15 cellular contexts compared by ENCODE assay signal in genomic region chr11:91299980-91300379, GRCh38.
A peak's percentile ranks its signal among the peaks of the same experiment; 100 is the strongest.
DNase-seq lines count a peak whose midpoint lies in the region; ATAC-seq, FAIRE-seq and TF ChIP-seq lines count a peak whose summit lies in the region.
"Had no signal": no experiment of that assay in that cellular context is flagged by ENCODE, and none has a peak within 500 bp of the region (broad histone marks: within the 10 kb centered on the region; RNA-seq: fewer than 3 reads in every experiment).

No MANE protein-coding gene starts in this region.

- in situ Hi-C loops in astrocyte of the spinal cord (cut with HindIII; ENCODE audit: low sequenced_read_pairs): no loop called here

- POLR2A ChIA-PET in SK-N-SH (lab: Yijun Ruan, JAX): no interaction called here

- H3K27ac ChIP-seq in SK-N-SH (ENCODE audit: low read depth in 2 of 2, low read length in 1 of 2) (no peak overlapping the region), esophagus squamous epithelium (no peak overlapping the region)
- H3K27ac ChIP-seq: VCaP had no signal

- TF ChIP-seq CTCF in SK-N-SH (IDR thresholded peaks at IDR 0.05) (no peak), astrocyte of the spinal cord (IDR thresholded peaks at IDR 0.05; ENCODE audit: low read depth, low read length) (no peak), esophagus squamous epithelium (IDR thresholded peaks at IDR 0.05) (no peak)

- no peak overlapping the region for H3K4me2 ChIP-seq in SK-N-SH

- TF ChIP-seq RAD21 in SK-N-SH (IDR thresholded peaks at IDR 0.05; ENCODE audit: low read length): no peak

- CTCF ChIA-PET in SK-N-SH (lab: Yijun Ruan, JAX): no interaction called here

- H3K9me2 ChIP-seq in SK-N-SH: no peaks in the 10 kb centered on the region

- no peak overlapping the region for H3K4me3 ChIP-seq in SK-N-SH (ENCODE audit: low read depth in 2 of 2, low read length in 1 of 2)
- no peak overlapping the region for H3K4me3 ChIP-seq in astrocyte of the spinal cord (ENCODE audit: low read depth, low read length)
- no peak overlapping the region for H3K4me3 ChIP-seq in esophagus squamous epithelium
- H3K4me3 ChIP-seq in MG63: no peak overlapping the region
- H3K4me3 ChIP-seq: HAP-1 had no signal

- DNase-seq in SK-N-SH (no peak), astrocyte of the spinal cord (ENCODE audit: low read depth, low spot score) (peak; percentile 60), urothelium cell line (ENCODE audit: low spot score) (peak; percentile 16), esophagus squamous epithelium (lab: John Stamatoyannopoulos, UW) (no peak), MG63 (no peak), NCI-H128 (lab: John Stamatoyannopoulos, UW; ENCODE audit: unreplicated experiment) (no peak)
- DNase-seq: 8988T; activated T-cell treated with anti-CD3 and anti-CD28 coated beads for 4 hours; DMS79; NCI-H2107; stimulated activated CD4-positive, alpha-beta T cell treated with anti-CD3 and anti-CD28 coated beads, Interleukin-15, amount 100 ng/mL, for 24 hours had no signal

- TF ChIP-seq POLR2A in esophagus squamous epithelium (IDR thresholded peaks at IDR 0.05): no peak

- H3K9me3 ChIP-seq in SK-N-SH (no peaks in the 10 kb centered on the region), esophagus squamous epithelium (no peaks in the 10 kb centered on the region), MG63 (no peaks in the 10 kb centered on the region)
- H3K9me3 ChIP-seq: HAP-1 had no signal

- no peaks in the 10 kb centered on the region for H3F3A ChIP-seq in SK-N-SH (replicated peaks; ENCODE audit: insufficient read depth)

- intact Hi-C loops in esophagus squamous epithelium (cut with DNase I): no loop called here

- H3K4me1 ChIP-seq in SK-N-SH (ENCODE audit: control insufficient read depth in 1 of 2, insufficient read depth in 2 of 2, low read depth in 1 of 2, low read length in 1 of 2): no peaks in the 10 kb centered on the region
- H3K4me1 ChIP-seq in esophagus squamous epithelium: no peaks in the 10 kb centered on the region
- H3K4me1 ChIP-seq: HAP-1 had no signal

- no peak for TF ChIP-seq EP300 in SK-N-SH (IDR thresholded peaks at IDR 0.05; ENCODE audit: borderline replicate concordance in 1 of 2, low read depth in 1 of 2, low read length in 1 of 2)

- ATAC-seq in SK-N-SH treated with all-trans-retinoic acid at 6 μM for 48 hours: no peak
- ATAC-seq in HG03378 (IDR thresholded peaks at IDR 0.05; ENCODE audit: unreplicated experiment): peak; percentile 63

- H4K20me1 ChIP-seq in SK-N-SH (ENCODE audit: insufficient read depth): no peaks in the 10 kb centered on the region

- H2AFZ ChIP-seq in SK-N-SH (ENCODE audit: low read depth): no peak overlapping the region

- no peak for FAIRE-seq in urothelium cell line (lab: Jason Lieb, UNC)

- H3K9ac ChIP-seq in SK-N-SH: no peak overlapping the region

- H3K27me3 ChIP-seq in SK-N-SH (ENCODE audit: insufficient read depth) (no peaks in the 10 kb centered on the region), esophagus squamous epithelium (no peaks in the 10 kb centered on the region), MG63 (no peaks in the 10 kb centered on the region)

- no peaks in the 10 kb centered on the region for H3K36me3 ChIP-seq in SK-N-SH (replicated peaks in 1 of 2; ENCODE audit: control insufficient read depth in 1 of 2, insufficient read depth in 2 of 2, low read length in 1 of 2)
- no peaks in the 10 kb centered on the region for H3K36me3 ChIP-seq in esophagus squamous epithelium
- H3K36me3 ChIP-seq in MG63: no peaks in the 10 kb centered on the region
- H3K36me3 ChIP-seq: HAP-1 had no signal

- 41% methylated on average over 1 of the region's 1 CpG for WGBS in SK-N-SH (ENCODE audit: low lambda C conversion rate)
- WGBS in esophagus squamous epithelium, 2 donors: 63 to 71% methylated on average over 1 of the region's 1 CpG

- H3K79me2 ChIP-seq in SK-N-SH (ENCODE audit: insufficient read depth): no peaks in the 10 kb centered on the region

TF ChIP-seq in SK-N-SH treated with all-trans-retinoic acid at 6 μM for 48 hours, 23 proteins besides CTCF, POLR2A, EP300 and RAD21:
- TF ChIP-seq OSR1 (CRISPR knock-in tag; IDR thresholded peaks at IDR 0.05): no peak
- no peak for TF ChIP-seq RARB (CRISPR knock-in tag; IDR thresholded peaks at IDR 0.05)
- no peak for TF ChIP-seq ZFP30 (CRISPR knock-in tag; IDR thresholded peaks at IDR 0.05)
- peak; percentile 73 for TF ChIP-seq ISL1 (CRISPR knock-in tag; IDR thresholded peaks at IDR 0.05)
- TF ChIP-seq CSRNP3 (CRISPR knock-in tag; IDR thresholded peaks at IDR 0.05): no peak
- peak; percentile 34; the same call in 1 of the 2 replicates for TF ChIP-seq PATZ1 (CRISPR knock-in tag; IDR thresholded peaks at IDR 0.05; ENCODE audit: borderline replicate concordance)

TF ChIP-seq in SK-N-SH, 30 proteins besides CTCF, POLR2A, EP300 and RAD21:
- no peak for TF ChIP-seq CHD2 (IDR thresholded peaks at IDR 0.05; ENCODE audit: low read length, partially characterized antibody)
- TF ChIP-seq SIN3A (IDR thresholded peaks at IDR 0.05; ENCODE audit: borderline replicate concordance, low read depth, low read length): no peak

Comparison
In these comparisons a context has a peak if more than half of its experiments do, and no peak if none do; other contexts are left out.
1. DNase-seq: peak in astrocyte of the spinal cord (single experiment) and urothelium cell line (single experiment); none in SK-N-SH (single experiment), esophagus squamous epithelium (single experiment), MG63 (single experiment) and NCI-H128 (single experiment).